Comparison of ENCODE assay signal across 15 cellular contexts in genomic region chr18:62875320-62875719, GRCh38.
"Had no signal": no experiment of that assay in that cellular context is flagged by ENCODE, and none has a peak within 500 bp of the region (broad histone marks: within the 10 kb centered on the region; RNA-seq: fewer than 3 reads in every experiment).

No MANE protein-coding gene starts in this region.

- H3K27ac Mint-ChIP-seq: activated naive CD8-positive, alpha-beta T cell treated with anti-CD3 and anti-CD28 coated beads, Interleukin-2, amount 50 U/mL, for 24 hours; natural killer cell had no signal

- ATAC-seq: activated naive CD8-positive, alpha-beta T cell treated with anti-CD3 and anti-CD28 coated beads, Interleukin-2, amount 50 U/mL, for 24 hours; natural killer cell had no signal

- H3K36me3 ChIP-seq: tibial artery, uterus had no signal

- H3K27ac ChIP-seq: tibial artery, uterus had no signal

- DNase-seq: activated CD4-positive, alpha-beta T cell treated with anti-CD3 and anti-CD28 coated beads for 1 hour; activated CD4-positive, alpha-beta T cell treated with anti-CD3 and anti-CD28 coated beads, Interleukin-2, amount 50 U/mL, for 4 hours; activated naive CD4-positive, alpha-beta T cell treated with Interleukin-2 at 50 U/mL for 16 hours; activated naive CD8-positive, alpha-beta T cell treated with anti-CD3 and anti-CD28 coated beads, Interleukin-2, amount 50 U/mL, for 24 hours; activated T-cell treated with anti-CD3 and anti-CD28 coated beads for 4 hours; aorta; mesenchymal stem cell; natural killer cell; retina; stimulated activated CD4-positive, alpha-beta T cell treated with anti-CD3 and anti-CD28 coated beads, Interleukin-15, amount 100 ng/mL, for 24 hours; stimulated activated CD4-positive, alpha-beta T cell treated with anti-CD3 and anti-CD28 coated beads, Interleukin-4, amount 100 ng/mL, for 24 hours; stimulated activated naive CD4-positive, alpha-beta T cell; T1000; tibial artery; uterus had no signal

- H3K27me3 Mint-ChIP-seq: activated naive CD8-positive, alpha-beta T cell treated with anti-CD3 and anti-CD28 coated beads, Interleukin-2, amount 50 U/mL, for 24 hours had no signal

- H3K9me3 Mint-ChIP-seq: natural killer cell had no signal

- H3K4me3 ChIP-seq: tibial artery, uterus had no signal

- H3K36me3 Mint-ChIP-seq: natural killer cell had no signal

- H3K4me3 Mint-ChIP-seq: activated naive CD8-positive, alpha-beta T cell treated with anti-CD3 and anti-CD28 coated beads, Interleukin-2, amount 50 U/mL, for 24 hours; natural killer cell had no signal

- H3K27me3 ChIP-seq: tibial artery, uterus had no signal

- H3K9me3 ChIP-seq: tibial artery, uterus had no signal
